Comparison of ENCODE assay signal across 33 cellular contexts in genomic region chr15:85276921-85277320, GRCh38.
"Had no signal": no experiment of that assay in that cellular context is flagged by ENCODE, and none has a peak within 500 bp of the region (broad histone marks: within the 10 kb centered on the region; RNA-seq: fewer than 3 reads in every experiment).

No MANE protein-coding gene starts in this region.

- H3K4me1 Mint-ChIP-seq: endodermal cell; naive thymus-derived CD8-positive, alpha-beta T cell; neural crest cell had no signal

- H3K4me3 ChIP-seq: esophagus squamous epithelium, pancreas, prostate gland, skin epidermis, testis, transverse colon had no signal

- H3K27ac ChIP-seq: esophagus squamous epithelium, pancreas, prostate gland, skin epidermis, testis, transverse colon, VCaP had no signal

- H3K27ac Mint-ChIP-seq: activated T-helper 1 cell treated with anti-CD3 and anti-CD28 coated beads, Interleukin-12 subunit alpha, Interleukin-12 subunit beta, Interleukin-2, Interleukin-4 antibody, amounts not matched to agents 30 ng/mL and 10 ng/mL and 1 ng/mL, durations not matched to agents 14 hours and 24 hours and 36 hours; endodermal cell; naive thymus-derived CD8-positive, alpha-beta T cell; T-helper 2 cell treated with Interferon-gamma antibody and Interleukin-4, amounts not matched to agents 5 μg/mL and 100 μg/mL, for 36 hours had no signal

- H3K36me3 Mint-ChIP-seq: naive thymus-derived CD8-positive, alpha-beta T cell had no signal

- H3K9me3 ChIP-seq: esophagus squamous epithelium, pancreas, prostate gland, testis, transverse colon had no signal

- H3K4me3 Mint-ChIP-seq: activated T-helper 1 cell treated with anti-CD3 and anti-CD28 coated beads, Interleukin-12 subunit alpha, Interleukin-12 subunit beta, Interleukin-2, Interleukin-4 antibody, amounts not matched to agents 30 ng/mL and 10 ng/mL and 1 ng/mL, durations not matched to agents 14 hours and 24 hours and 36 hours; endodermal cell; naive thymus-derived CD8-positive, alpha-beta T cell; neural crest cell; T-helper 2 cell treated with Interferon-gamma antibody and Interleukin-4, amounts not matched to agents 5 μg/mL and 100 μg/mL, for 36 hours had no signal

- FAIRE-seq: frontal cortex, keratinocyte, pancreas, urothelium cell line had no signal

- H3K36me3 ChIP-seq: esophagus squamous epithelium, pancreas, prostate gland, transverse colon had no signal

- H3K9me3 Mint-ChIP-seq: activated T-helper 1 cell treated with anti-CD3 and anti-CD28 coated beads, Interleukin-12 subunit alpha, Interleukin-12 subunit beta, Interleukin-2, Interleukin-4 antibody, amounts not matched to agents 30 ng/mL and 10 ng/mL and 1 ng/mL, durations not matched to agents 14 hours and 24 hours and 36 hours; endodermal cell; naive thymus-derived CD8-positive, alpha-beta T cell; neural crest cell; T-helper 2 cell treated with Interferon-gamma antibody and Interleukin-4, amounts not matched to agents 5 μg/mL and 100 μg/mL, for 36 hours had no signal

- H3K4me1 ChIP-seq: pancreas, prostate gland, testis, transverse colon had no signal

- DNase-seq: activated CD4-positive, alpha-beta T cell treated with anti-CD3 and anti-CD28 coated beads for 48 hours; activated CD4-positive, alpha-beta T cell treated with anti-CD3 and anti-CD28 coated beads, Interleukin-2, amount 50 U/mL, for 48 hours; activated CD8-positive, alpha-beta memory T cell treated with anti-CD3 and anti-CD28 coated beads, Interleukin-2, amount 50 U/mL, for 4 hours; activated gamma-delta T cell treated with Interleukin-2 at 50 U/mL for 16 hours; activated naive CD4-positive, alpha-beta T cell treated with anti-CD3 and anti-CD28 coated beads, Interleukin-2, amount 50 U/mL, for 16 hours; activated T-cell treated with anti-CD3 and anti-CD28 coated beads, Interleukin-2, amount 50 U/mL, for 1 hour; amygdala; central memory CD4-positive, alpha-beta T cell; endodermal cell; esophagus squamous epithelium; glutamatergic neuron; left cardiac atrium; left ventricle myocardium superior; midbrain; naive thymus-derived CD8-positive, alpha-beta T cell; nucleus accumbens; pancreas; retina; stimulated activated CD4-positive, alpha-beta T cell treated with anti-CD3 and anti-CD28 coated beads, Interleukin-12 subunit alpha, Interleukin-12 subunit beta, amount 100 ng/mL, for 4 hours; stimulated activated CD4-positive, alpha-beta T cell treated with anti-CD3 and anti-CD28 coated beads, Interleukin-4, amount 100 ng/mL, for 1 hour; stimulated activated naive CD8-positive, alpha-beta T cell treated with anti-CD3 and anti-CD28 coated beads, Interleukin-15, Interleukin-2, amounts not matched to agents 100 U/mL and 50 U/mL, for 24 hours; T-helper 1 cell; testis; transverse colon had no signal

- H3K27me3 ChIP-seq: esophagus squamous epithelium, pancreas, testis, transverse colon had no signal
